Comparison of ENCODE assay signal across 1 cellular context in genomic region chr1:99531578-99532570, GRCh38.
TF ChIP-seq lines count a peak whose summit lies in the region.

No MANE protein-coding gene starts in this region.

TF ChIP-seq in GM23338, 12 proteins besides CTCF, POLR2A, EP300 and RAD21 (continued from another document):
- TF ChIP-seq REST (IDR thresholded peaks at IDR 0.05; ENCODE audit: unreplicated experiment) (no peak), EZH2phosphoT487 (IDR thresholded peaks at IDR 0.05; ENCODE audit: unreplicated experiment) (no peak), STAT1 (IDR thresholded peaks at IDR 0.05; ENCODE audit: unreplicated experiment) (no peak), JUNB (IDR thresholded peaks at IDR 0.05; ENCODE audit: unreplicated experiment) (no peak), ZNF462 (CRISPR knock-in tag; IDR thresholded peaks at IDR 0.05) (no peak), POLR2AphosphoS5 (IDR thresholded peaks at IDR 0.05; ENCODE audit: low read depth) (no peak), NANOG (IDR thresholded peaks at IDR 0.05; ENCODE audit: borderline replicate concordance) (no peak)
